8 cellular contexts compared by ENCODE assay signal in the genomic region with DNA sequence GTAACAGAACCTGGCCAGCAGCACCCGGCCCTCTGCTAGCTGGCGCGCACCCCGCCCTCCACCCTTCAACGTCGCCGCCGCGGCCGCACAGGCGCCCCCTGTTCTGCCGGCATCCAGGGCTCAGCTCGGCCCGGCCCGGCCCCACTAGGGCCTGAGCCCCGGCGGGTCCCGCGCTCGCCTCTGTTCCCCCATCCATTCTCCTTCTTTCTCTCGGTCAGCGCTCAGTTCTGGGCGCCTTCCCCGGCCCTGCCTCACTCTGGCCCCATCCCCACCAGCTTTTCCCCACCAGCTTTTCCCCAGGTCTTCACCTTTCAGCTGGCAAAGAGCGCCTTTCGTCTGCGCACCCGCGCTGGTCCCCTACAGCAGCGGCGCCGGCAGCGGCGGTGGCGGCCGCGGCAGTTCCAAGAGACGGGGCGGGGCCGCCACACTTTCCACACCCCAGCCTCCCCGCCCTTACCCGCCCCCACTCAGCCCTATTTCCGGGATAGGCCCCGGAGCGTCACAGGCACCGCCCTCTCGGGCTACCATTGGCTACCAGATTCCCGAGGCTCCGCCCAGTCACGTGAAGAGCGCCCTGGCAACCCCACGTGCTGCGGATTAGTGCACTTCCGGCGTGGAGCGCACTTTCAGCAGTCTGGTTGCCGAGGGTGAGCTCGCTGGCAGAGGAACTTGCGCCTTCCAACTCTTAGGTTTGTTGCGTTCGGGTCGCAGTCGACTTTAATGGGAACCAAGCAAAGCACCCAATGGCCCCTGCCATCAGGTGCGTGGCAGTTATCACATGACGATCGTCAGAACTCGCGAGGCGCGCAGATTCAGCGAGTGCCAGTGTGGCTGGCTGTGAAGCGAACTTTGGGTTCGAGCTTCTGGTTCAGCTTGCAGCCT. TPM values are rescaled to one million over a fixed set of nuclear protein-coding genes. Genes with fewer than 3 reads are reported as not detected.
DNase-seq lines count a peak whose midpoint lies in the region; ATAC-seq and TF ChIP-seq lines count a peak whose summit lies in the region.

A gene (minus strand): TSS at position 403 of the 882 bp plus-strand sequence. CDS start 831 bp downstream, outside the sequence.

- 11 to 22% (median 14%) methylated on average over 37 to 73 of the region's 73 CpGs for WGBS in adrenal gland, 4 donors
- 13% methylated on average over 69 of the region's 73 CpGs for WGBS in prostate gland
- WGBS in urinary bladder = 11% methylated on average over 73 of the region's 73 CpGs

- peak within 1 kb of the TSS in 2 of 5 donors; percentile 19 to 50 for H3K27ac ChIP-seq in adrenal gland
- peak within 1 kb of the TSS in 1 of 2 donors; percentile 50 for H3K27ac ChIP-seq in prostate gland
- peak within 1 kb of the TSS; percentile 60 for H3K27ac ChIP-seq in urinary bladder (ENCODE audit: low read depth)

- peak; percentile 96 for DNase-seq in GM12865 (ENCODE audit: low read depth)
- peak; percentile 91 for DNase-seq in NCI-H1105 (lab: John Stamatoyannopoulos, UW)
- peak; percentile 95 for DNase-seq in T follicular helper cell (ENCODE audit: low read depth)
- DNase-seq in adrenal gland = peak; percentile 93 to 98 (median 96)
- DNase-seq in left ventricle myocardium superior = peak; percentile 98
- peak; percentile 84 for DNase-seq in prostate gland (ENCODE audit: low spot score)

- H3K4me1 ChIP-seq in adrenal gland (replicated peaks in 1 of 2) = peaks cover 0 to 3% of the 10 kb centered on the region in 2 donors
- no peaks in the 10 kb centered on the region for H3K4me1 ChIP-seq in prostate gland (replicated peaks)
- H3K4me1 ChIP-seq in urinary bladder (ENCODE audit: insufficient read depth) = no peaks in the 10 kb centered on the region

- TF ChIP-seq POLR2A in adrenal gland (IDR thresholded peaks at IDR 0.05) = peak in 1 of 2 donors; percentile 42
- peak; percentile 50 for TF ChIP-seq POLR2A in prostate gland (IDR thresholded peaks at IDR 0.05)

- TF ChIP-seq CTCF in GM12865 (IDR thresholded peaks at IDR 0.05; ENCODE audit: insufficient read depth, low read depth, low read length, missing control alignments) = no peak
- TF ChIP-seq CTCF in adrenal gland (IDR thresholded peaks at IDR 0.05) = no peak
- TF ChIP-seq CTCF in prostate gland (IDR thresholded peaks at IDR 0.05) = no peak

- no peaks in the 10 kb centered on the region for H3K27me3 ChIP-seq in adrenal gland
- H3K27me3 ChIP-seq in prostate gland (replicated peaks; ENCODE audit: insufficient read depth) = no peaks in the 10 kb centered on the region

- no peaks in the 10 kb centered on the region for H3K36me3 ChIP-seq in adrenal gland (replicated peaks in 1 of 2)
- no peaks in the 10 kb centered on the region for H3K36me3 ChIP-seq in prostate gland
- H3K36me3 ChIP-seq in urinary bladder (ENCODE audit: insufficient read depth) = no peaks in the 10 kb centered on the region

- H3K4me3 ChIP-seq in GM12865 (ENCODE audit: low read depth, low read length) = peak within 1 kb of the TSS; percentile 76
- peak within 1 kb of the TSS; percentile 16 to 77 (median 30) for H3K4me3 ChIP-seq in adrenal gland
- peak within 1 kb of the TSS; percentile 39 to 52 for H3K4me3 ChIP-seq in prostate gland
- H3K4me3 ChIP-seq in urinary bladder (ENCODE audit: low read depth, low read length) = peak within 1 kb of the TSS; percentile 71

- ATAC-seq in HG02678 (IDR thresholded peaks at IDR 0.05; ENCODE audit: unreplicated experiment) = peak; percentile 91
- ATAC-seq in left ventricle myocardium superior = peak; percentile 99

- H3K9me3 ChIP-seq in adrenal gland (replicated peaks in 1 of 3) = peaks cover 0 to 10% (median 0%) of the 10 kb centered on the region in 3 donors
- H3K9me3 ChIP-seq in prostate gland = no peaks in the 10 kb centered on the region

- intact Hi-C loops in adrenal gland (cut with DNase I) (no loop called here), left ventricle myocardium superior (cut with micrococcal nuclease) (no loop called here), prostate gland (cut with DNase I) (loop anchor here (2.0 kb wide), 1 partner anchor 38 kb away; a partner anchor contains a TSS)

RNA-seq across cellular contexts. Expression of the gene that starts here (rescaled TPM):
- total RNA-seq in adrenal gland (10 to 100 TPM in 1 of 8 donors, 1 to 10 TPM in 7; 2.1 to 11.2 (median 5.0) TPM), left ventricle myocardium superior (10.2 TPM), prostate gland (1 to 10 TPM; 1.3 to 3.1 TPM), urinary bladder (9.5 TPM)
- polyA plus RNA-seq in adrenal gland (1 to 10 TPM in 2 of 3 donors, under 1 TPM in 1; 0.94 to 8.8 (median 1.4) TPM), urinary bladder (10.1 TPM)
